Comparison of ENCODE assay signal across 12 cellular contexts in genomic region chr10:119479048-119479394, GRCh38.
DNase-seq lines count a peak whose midpoint lies in the region; ATAC-seq, FAIRE-seq and TF ChIP-seq lines count a peak whose summit lies in the region.
"Had no signal": no experiment of that assay in that cellular context is flagged by ENCODE, and none has a peak within 500 bp of the region (broad histone marks: within the 10 kb centered on the region; RNA-seq: fewer than 3 reads in every experiment).

No MANE protein-coding gene starts in this region.

- no peak for TF ChIP-seq POLR2A in HepG2 (IDR thresholded peaks at IDR 0.05; ENCODE audit: insufficient read depth in 1 of 2, low read depth in 2 of 2, low read length in 2 of 2)

- H3K4me1 ChIP-seq in KMS-11 (ENCODE audit: low read depth, poor library complexity, severe bottlenecking) (peaks cover 25% of the 10 kb centered on the region), neutrophil (ENCODE audit: control insufficient read depth in 1 of 2, insufficient read depth in 1 of 2, low read depth in 1 of 2, low read length in 1 of 2) (peaks cover 27 to 42% of the 10 kb centered on the region in 2 experiments), HepG2 (ENCODE audit: insufficient read depth, low read length) (no peaks in the 10 kb centered on the region)

- TF ChIP-seq CTCF in KMS-11 (conservative IDR thresholded peaks at IDR 0.05; ENCODE audit: low read depth, low read length) (no peak), neutrophil (IDR thresholded peaks at IDR 0.05) (no peak), HepG2 (CRISPR knock-in tag; IDR thresholded peaks at IDR 0.05) (no peak)

- DNase-seq in NCI-H2227 treated with DMSO at 0.1 percent for 48 hours (lab: John Stamatoyannopoulos, UW): peak; percentile 4
- no peak for DNase-seq in NCI-H2227 (lab: John Stamatoyannopoulos, UW; ENCODE audit: unreplicated experiment)
- no peak for DNase-seq in activated T-helper 2 cell treated with anti-CD3 and anti-CD28 coated beads, Interferon-gamma antibody, Interleukin-2, Interleukin-4, amounts not matched to agents 10 μg/mL and 5 μg/mL and 100 μg/mL, durations not matched to agents 14 hours and 24 hours and 36 hours (ENCODE audit: low spot score)
- no peak for DNase-seq in cerebellar nuclear complex (lab: John Stamatoyannopoulos, UW)
- no peak for DNase-seq in HepG2 (ENCODE audit: low spot score)
- DNase-seq: 8988T, NCI-H2029, retina had no signal

- H4K20me1 ChIP-seq in KMS-11 (ENCODE audit: insufficient read depth) (no peaks in the 10 kb centered on the region), HepG2 (ENCODE audit: insufficient read depth, low read length) (no peaks in the 10 kb centered on the region)

- no peak for TF ChIP-seq EP300 in HepG2 (IDR thresholded peaks at IDR 0.05; ENCODE audit: low read depth in 2 of 2, low read length in 2 of 2)
- TF ChIP-seq EP300 in HepG2 (CRISPR knock-in tag; IDR thresholded peaks at IDR 0.05; ENCODE audit: borderline replicate concordance): no peak

- H3K27ac ChIP-seq in KMS-11: no peak overlapping the region
- peak overlapping the region; percentile 30 for H3K27ac ChIP-seq in neutrophil
- no peak overlapping the region for H3K27ac ChIP-seq in HepG2 (ENCODE audit: extremely low read length, insufficient read depth, low read length)

- no peak overlapping the region for H3K9ac ChIP-seq in KMS-11
- H3K9ac ChIP-seq in HepG2 (ENCODE audit: insufficient read depth, low read depth, low read length): no peak overlapping the region

- H3K9me3 ChIP-seq in neutrophil (peaks cover 6% of the 10 kb centered on the region), HepG2 (ENCODE audit: low read length) (no peaks in the 10 kb centered on the region)

- intact Hi-C loops in activated T-helper 2 cell treated with anti-CD3 and anti-CD28 coated beads, Interferon-gamma antibody, Interleukin-2, Interleukin-4, amounts not matched to agents 10 μg/mL and 5 μg/mL and 100 μg/mL, durations not matched to agents 14 hours and 24 hours and 36 hours (cut with micrococcal nuclease): loop anchor here (2.0 kb wide), 1 partner anchor 18 kb away; no protein-coding TSS in a partner anchor
- intact Hi-C loops in HepG2 (cut with micrococcal nuclease; ENCODE audit: unreplicated experiment): no loop called here

- TF ChIP-seq RAD21 in HepG2 (CRISPR knock-in tag; IDR thresholded peaks at IDR 0.05): no peak

- POLR2A ChIA-PET in HepG2 (lab: Yijun Ruan, JAX): no interaction called here

- CTCF ChIA-PET in HepG2 (lab: Yijun Ruan, JAX; ENCODE audit: low intra/inter-chr PET ratio, low total read pairs): no interaction called here

- no peak for ATAC-seq in GM18520 (IDR thresholded peaks at IDR 0.05; ENCODE audit: unreplicated experiment)
- ATAC-seq in HepG2: no peak; the same call in 2 of the 3 replicates
- ATAC-seq: left lobe of liver had no signal

- H2AFZ ChIP-seq in KMS-11 (ENCODE audit: low read depth) (peak overlapping the region; percentile 14; the same call in 1 of the 2 replicates), HepG2 (ENCODE audit: low read length) (no peak overlapping the region)

- H3K4me2 ChIP-seq in KMS-11 (peak overlapping the region; percentile 62; the same call in 1 of the 2 replicates), HepG2 (ENCODE audit: low read depth, low read length) (no peak overlapping the region)

- in situ Hi-C loops in HepG2 (cut with HindIII; ENCODE audit: extremely low pct_ligation_motif_present, low pct_unique_long_range_greater_than_20kb): no loop called here

- H3K36me3 ChIP-seq in KMS-11 (ENCODE audit: insufficient read depth) (no peaks in the 10 kb centered on the region), neutrophil (no peaks in the 10 kb centered on the region), HepG2 (replicated peaks in 1 of 2; ENCODE audit: control insufficient read depth in 1 of 2, insufficient read depth in 2 of 2, low read length in 2 of 2) (no peaks in the 10 kb centered on the region)

- no peak for FAIRE-seq in HepG2 (lab: Jason Lieb, UNC)

- H3K4me3 Mint-ChIP-seq in activated T-helper 2 cell treated with anti-CD3 and anti-CD28 coated beads, Interferon-gamma antibody, Interleukin-2, Interleukin-4, amounts not matched to agents 10 μg/mL and 5 μg/mL and 100 μg/mL, durations not matched to agents 14 hours and 24 hours and 36 hours (ENCODE audit: low read depth): peak overlapping the region; percentile 49

- no peaks in the 10 kb centered on the region for H3K27me3 Mint-ChIP-seq in activated T-helper 2 cell treated with anti-CD3 and anti-CD28 coated beads, Interferon-gamma antibody, Interleukin-2, Interleukin-4, amounts not matched to agents 10 μg/mL and 5 μg/mL and 100 μg/mL, durations not matched to agents 14 hours and 24 hours and 36 hours (ENCODE audit: low read depth)

- H3K4me3 ChIP-seq in KMS-11 (IDR thresholded peaks at IDR 0.05; ENCODE audit: insufficient read depth, low read depth, low read length) (no peak overlapping the region), neutrophil (ENCODE audit: low read depth in 1 of 2, low read length in 1 of 2) (no peak overlapping the region), HepG2 (replicated peaks in 1 of 3; ENCODE audit: insufficient read depth in 1 of 3, low read depth in 2 of 3, low read length in 3 of 3) (no peak overlapping the region)

- H3K36me3 Mint-ChIP-seq in activated T-helper 2 cell treated with anti-CD3 and anti-CD28 coated beads, Interferon-gamma antibody, Interleukin-2, Interleukin-4, amounts not matched to agents 10 μg/mL and 5 μg/mL and 100 μg/mL, durations not matched to agents 14 hours and 24 hours and 36 hours (ENCODE audit: low read depth): no peaks in the 10 kb centered on the region

- H3K27me3 ChIP-seq in KMS-11 (ENCODE audit: insufficient read depth, low read depth) (no peaks in the 10 kb centered on the region), neutrophil (no peaks in the 10 kb centered on the region), HepG2 (ENCODE audit: control insufficient read depth in 1 of 2, insufficient read depth in 2 of 2, low read length in 2 of 2) (peaks cover 0 to 48% of the 10 kb centered on the region in 2 experiments; a peak in 4 of 5 replicates)

- no peaks in the 10 kb centered on the region for H3K9me3 Mint-ChIP-seq in activated T-helper 2 cell treated with anti-CD3 and anti-CD28 coated beads, Interferon-gamma antibody, Interleukin-2, Interleukin-4, amounts not matched to agents 10 μg/mL and 5 μg/mL and 100 μg/mL, durations not matched to agents 14 hours and 24 hours and 36 hours

- no TSS peak for BruUV-seq in HepG2 (replicated peaks; lab: Mats Ljungman, UMichigan)

- peaks cover 26% of the 10 kb centered on the region for H3K4me1 Mint-ChIP-seq in activated T-helper 2 cell treated with anti-CD3 and anti-CD28 coated beads, Interferon-gamma antibody, Interleukin-2, Interleukin-4, amounts not matched to agents 10 μg/mL and 5 μg/mL and 100 μg/mL, durations not matched to agents 14 hours and 24 hours and 36 hours (ENCODE audit: low read depth)

- no peaks in the 10 kb centered on the region for H3K79me2 ChIP-seq in KMS-11 (ENCODE audit: insufficient read depth, low read depth)
- H3K79me2 ChIP-seq in HepG2 (ENCODE audit: insufficient read depth, low read length): no peaks in the 10 kb centered on the region

- 25% methylated on average over 7 of the region's 7 CpGs for WGBS in HepG2 (ENCODE audit: low lambda C conversion rate)

- peak overlapping the region; percentile 46 for H3K27ac Mint-ChIP-seq in activated T-helper 2 cell treated with anti-CD3 and anti-CD28 coated beads, Interferon-gamma antibody, Interleukin-2, Interleukin-4, amounts not matched to agents 10 μg/mL and 5 μg/mL and 100 μg/mL, durations not matched to agents 14 hours and 24 hours and 36 hours

TF ChIP-seq in HepG2, 621 proteins besides CTCF, POLR2A, EP300 and RAD21 (continues in another document):
- TF ChIP-seq RBM39 (IDR thresholded peaks at IDR 0.05; ENCODE audit: low read depth, low read length, poor library complexity, severe bottlenecking): no peak
- no peak for TF ChIP-seq ZSCAN20 (CRISPR knock-in tag; IDR thresholded peaks at IDR 0.05; ENCODE audit: borderline replicate concordance)
- TF ChIP-seq PATZ1 (CRISPR knock-in tag; IDR thresholded peaks at IDR 0.05): no peak
- no peak for TF ChIP-seq SP1 (IDR thresholded peaks at IDR 0.05)
- no peak for TF ChIP-seq SP1 (CRISPR knock-in tag; IDR thresholded peaks at IDR 0.05)
- TF ChIP-seq ATF4 (CRISPR knock-in tag; IDR thresholded peaks at IDR 0.05): no peak
- TF ChIP-seq PHF8 (CRISPR knock-in tag; IDR thresholded peaks at IDR 0.05): no peak
- TF ChIP-seq ZNF253 (CRISPR knock-in tag; IDR thresholded peaks at IDR 0.05; ENCODE audit: borderline replicate concordance): no peak
- TF ChIP-seq ZNF207 (IDR thresholded peaks at IDR 0.05; ENCODE audit: borderline replicate concordance): no peak
